Comparison of ENCODE assay signal across 8 cellular contexts in genomic region chr2:100924122-100924519, GRCh38.
A peak's percentile ranks its signal among the peaks of the same experiment; 100 is the strongest.
DNase-seq lines count a peak whose midpoint lies in the region; ATAC-seq and TF ChIP-seq lines count a peak whose summit lies in the region.
"Had no signal": no experiment of that assay in that cellular context is flagged by ENCODE, and none has a peak within 500 bp of the region (broad histone marks: within the 10 kb centered on the region; RNA-seq: fewer than 3 reads in every experiment).

No MANE protein-coding gene starts in this region.

- H3K27ac ChIP-seq in right atrium auricular region: peak overlapping the region; percentile 76 to 89
- H3K27ac ChIP-seq in thyroid gland: peak overlapping the region in 1 of 3 donors; percentile 18

- DNase-seq in activated T-helper 2 cell treated with anti-CD3 and anti-CD28 coated beads, Interferon-gamma antibody, Interleukin-2, Interleukin-4, amounts not matched to agents 10 μg/mL and 5 μg/mL and 100 μg/mL, durations not matched to agents 14 hours and 24 hours and 36 hours (ENCODE audit: low spot score): no peak
- DNase-seq in right atrium auricular region (ENCODE audit: low spot score) (peak; percentile 36), thyroid gland (no peak), cerebellar cortex (ENCODE audit: low spot score) (no peak)
- no peak for DNase-seq in effector CD8-positive, alpha-beta T cell (lab: John Stamatoyannopoulos, UW)
- DNase-seq: NCI-H1105 treated with DMSO at 0.1 percent for 48 hours had no signal

- no peaks in the 10 kb centered on the region for H3K9me3 Mint-ChIP-seq in activated T-helper 2 cell treated with anti-CD3 and anti-CD28 coated beads, Interferon-gamma antibody, Interleukin-2, Interleukin-4, amounts not matched to agents 10 μg/mL and 5 μg/mL and 100 μg/mL, durations not matched to agents 14 hours and 24 hours and 36 hours
- H3K9me3 Mint-ChIP-seq in stimulated activated naive CD8-positive, alpha-beta T cell treated with anti-CD3 and anti-CD28 coated beads, Interleukin-15, Interleukin-2, amounts not matched to agents 100 ng/mL and 50 ng/mL, for 24 hours: no peaks in the 10 kb centered on the region

- H3K4me3 ChIP-seq in right atrium auricular region (peak overlapping the region in 1 of 2 donors; percentile 33), thyroid gland (replicated peaks in 1 of 3) (no peak overlapping the region)

- H3K9me3 ChIP-seq in right atrium auricular region (no peaks in the 10 kb centered on the region), thyroid gland (no peaks in the 10 kb centered on the region)

- TF ChIP-seq CTCF in right atrium auricular region (IDR thresholded peaks at IDR 0.05) (no peak), thyroid gland (IDR thresholded peaks at IDR 0.05) (no peak)

- no peaks in the 10 kb centered on the region for H3K27me3 ChIP-seq in right atrium auricular region
- no peaks in the 10 kb centered on the region for H3K27me3 ChIP-seq in thyroid gland

- 89 to 96% methylated on average over 1 of the region's 1 CpG for WGBS in thyroid gland, 2 donors

- no peaks in the 10 kb centered on the region for H3K27me3 Mint-ChIP-seq in activated T-helper 2 cell treated with anti-CD3 and anti-CD28 coated beads, Interferon-gamma antibody, Interleukin-2, Interleukin-4, amounts not matched to agents 10 μg/mL and 5 μg/mL and 100 μg/mL, durations not matched to agents 14 hours and 24 hours and 36 hours (ENCODE audit: low read depth)
- no peaks in the 10 kb centered on the region for H3K27me3 Mint-ChIP-seq in stimulated activated naive CD8-positive, alpha-beta T cell treated with anti-CD3 and anti-CD28 coated beads, Interleukin-15, Interleukin-2, amounts not matched to agents 100 ng/mL and 50 ng/mL, for 24 hours

- H3K27ac Mint-ChIP-seq in activated T-helper 2 cell treated with anti-CD3 and anti-CD28 coated beads, Interferon-gamma antibody, Interleukin-2, Interleukin-4, amounts not matched to agents 10 μg/mL and 5 μg/mL and 100 μg/mL, durations not matched to agents 14 hours and 24 hours and 36 hours: peak overlapping the region; percentile 56
- H3K27ac Mint-ChIP-seq in stimulated activated naive CD8-positive, alpha-beta T cell treated with anti-CD3 and anti-CD28 coated beads, Interleukin-15, Interleukin-2, amounts not matched to agents 100 ng/mL and 50 ng/mL, for 24 hours: peak overlapping the region; percentile 47

- H3K36me3 ChIP-seq in right atrium auricular region (peaks cover 14% of the 10 kb centered on the region), thyroid gland (no peaks in the 10 kb centered on the region)

- H3K36me3 Mint-ChIP-seq in activated T-helper 2 cell treated with anti-CD3 and anti-CD28 coated beads, Interferon-gamma antibody, Interleukin-2, Interleukin-4, amounts not matched to agents 10 μg/mL and 5 μg/mL and 100 μg/mL, durations not matched to agents 14 hours and 24 hours and 36 hours (ENCODE audit: low read depth): peaks cover 3% of the 10 kb centered on the region
- peaks cover 9% of the 10 kb centered on the region for H3K36me3 Mint-ChIP-seq in stimulated activated naive CD8-positive, alpha-beta T cell treated with anti-CD3 and anti-CD28 coated beads, Interleukin-15, Interleukin-2, amounts not matched to agents 100 ng/mL and 50 ng/mL, for 24 hours (ENCODE audit: low read depth)

- H3K4me1 ChIP-seq in right atrium auricular region (peaks cover 0 to 34% of the 10 kb centered on the region in 2 donors), thyroid gland (no peaks in the 10 kb centered on the region)

- TF ChIP-seq POLR2A in thyroid gland (IDR thresholded peaks at IDR 0.05): no peak

- ATAC-seq in HG02759 (IDR thresholded peaks at IDR 0.05; ENCODE audit: unreplicated experiment): peak; percentile 25

- H3K4me1 Mint-ChIP-seq in activated T-helper 2 cell treated with anti-CD3 and anti-CD28 coated beads, Interferon-gamma antibody, Interleukin-2, Interleukin-4, amounts not matched to agents 10 μg/mL and 5 μg/mL and 100 μg/mL, durations not matched to agents 14 hours and 24 hours and 36 hours (ENCODE audit: low read depth): peaks cover 3% of the 10 kb centered on the region
- H3K4me1 Mint-ChIP-seq in stimulated activated naive CD8-positive, alpha-beta T cell treated with anti-CD3 and anti-CD28 coated beads, Interleukin-15, Interleukin-2, amounts not matched to agents 100 ng/mL and 50 ng/mL, for 24 hours (ENCODE audit: low read depth): peaks cover 4% of the 10 kb centered on the region

- intact Hi-C loops in activated T-helper 2 cell treated with anti-CD3 and anti-CD28 coated beads, Interferon-gamma antibody, Interleukin-2, Interleukin-4, amounts not matched to agents 10 μg/mL and 5 μg/mL and 100 μg/mL, durations not matched to agents 14 hours and 24 hours and 36 hours (cut with micrococcal nuclease): no loop called here
- intact Hi-C loops in thyroid gland (cut with DNase I): no loop called here

- no peak overlapping the region for H3K4me3 Mint-ChIP-seq in activated T-helper 2 cell treated with anti-CD3 and anti-CD28 coated beads, Interferon-gamma antibody, Interleukin-2, Interleukin-4, amounts not matched to agents 10 μg/mL and 5 μg/mL and 100 μg/mL, durations not matched to agents 14 hours and 24 hours and 36 hours (ENCODE audit: low read depth)
- H3K4me3 Mint-ChIP-seq in stimulated activated naive CD8-positive, alpha-beta T cell treated with anti-CD3 and anti-CD28 coated beads, Interleukin-15, Interleukin-2, amounts not matched to agents 100 ng/mL and 50 ng/mL, for 24 hours: no peak overlapping the region
